1 cellular context compared by ENCODE assay signal in genomic region chr12:46268617-46269428, GRCh38.
A peak's percentile ranks its signal among the peaks of the same experiment; 100 is the strongest.
TF ChIP-seq lines count a peak whose summit lies in the region.

SLC38A1 (minus strand) TSS chr12:46269043; CDS start chr12:46239800, 29,243 bp downstream.

TF ChIP-seq in K562, 482 proteins besides CTCF, POLR2A, EP300 and RAD21 (continued from another document):
- TF ChIP-seq, protein P1, sequence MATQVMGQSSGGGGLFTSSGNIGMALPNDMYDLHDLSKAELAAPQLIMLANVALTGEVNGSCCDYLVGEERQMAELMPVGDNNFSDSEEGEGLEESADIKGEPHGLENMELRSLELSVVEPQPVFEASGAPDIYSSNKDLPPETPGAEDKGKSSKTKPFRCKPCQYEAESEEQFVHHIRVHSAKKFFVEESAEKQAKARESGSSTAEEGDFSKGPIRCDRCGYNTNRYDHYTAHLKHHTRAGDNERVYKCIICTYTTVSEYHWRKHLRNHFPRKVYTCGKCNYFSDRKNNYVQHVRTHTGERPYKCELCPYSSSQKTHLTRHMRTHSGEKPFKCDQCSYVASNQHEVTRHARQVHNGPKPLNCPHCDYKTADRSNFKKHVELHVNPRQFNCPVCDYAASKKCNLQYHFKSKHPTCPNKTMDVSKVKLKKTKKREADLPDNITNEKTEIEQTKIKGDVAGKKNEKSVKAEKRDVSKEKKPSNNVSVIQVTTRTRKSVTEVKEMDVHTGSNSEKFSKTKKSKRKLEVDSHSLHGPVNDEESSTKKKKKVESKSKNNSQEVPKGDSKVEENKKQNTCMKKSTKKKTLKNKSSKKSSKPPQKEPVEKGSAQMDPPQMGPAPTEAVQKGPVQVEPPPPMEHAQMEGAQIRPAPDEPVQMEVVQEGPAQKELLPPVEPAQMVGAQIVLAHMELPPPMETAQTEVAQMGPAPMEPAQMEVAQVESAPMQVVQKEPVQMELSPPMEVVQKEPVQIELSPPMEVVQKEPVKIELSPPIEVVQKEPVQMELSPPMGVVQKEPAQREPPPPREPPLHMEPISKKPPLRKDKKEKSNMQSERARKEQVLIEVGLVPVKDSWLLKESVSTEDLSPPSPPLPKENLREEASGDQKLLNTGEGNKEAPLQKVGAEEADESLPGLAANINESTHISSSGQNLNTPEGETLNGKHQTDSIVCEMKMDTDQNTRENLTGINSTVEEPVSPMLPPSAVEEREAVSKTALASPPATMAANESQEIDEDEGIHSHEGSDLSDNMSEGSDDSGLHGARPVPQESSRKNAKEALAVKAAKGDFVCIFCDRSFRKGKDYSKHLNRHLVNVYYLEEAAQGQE (CRISPR knock-in tag; IDR thresholded peaks at IDR 0.05; ENCODE audit: low read depth) = no peak
- peak; percentile 93 for TF ChIP-seq FOXP1 (CRISPR knock-in tag; IDR thresholded peaks at IDR 0.05)
- TF ChIP-seq POLR2G (IDR thresholded peaks at IDR 0.05; ENCODE audit: low read depth, low read length) = peak; percentile 97
- TF ChIP-seq ATF3 (IDR thresholded peaks at IDR 0.05) = peak; percentile 96
- no peak; the same call in 1 of the 2 replicates for TF ChIP-seq ATF3 (CRISPR knock-in tag; conservative IDR thresholded peaks at IDR 0.05)
- TF ChIP-seq, protein P2, sequence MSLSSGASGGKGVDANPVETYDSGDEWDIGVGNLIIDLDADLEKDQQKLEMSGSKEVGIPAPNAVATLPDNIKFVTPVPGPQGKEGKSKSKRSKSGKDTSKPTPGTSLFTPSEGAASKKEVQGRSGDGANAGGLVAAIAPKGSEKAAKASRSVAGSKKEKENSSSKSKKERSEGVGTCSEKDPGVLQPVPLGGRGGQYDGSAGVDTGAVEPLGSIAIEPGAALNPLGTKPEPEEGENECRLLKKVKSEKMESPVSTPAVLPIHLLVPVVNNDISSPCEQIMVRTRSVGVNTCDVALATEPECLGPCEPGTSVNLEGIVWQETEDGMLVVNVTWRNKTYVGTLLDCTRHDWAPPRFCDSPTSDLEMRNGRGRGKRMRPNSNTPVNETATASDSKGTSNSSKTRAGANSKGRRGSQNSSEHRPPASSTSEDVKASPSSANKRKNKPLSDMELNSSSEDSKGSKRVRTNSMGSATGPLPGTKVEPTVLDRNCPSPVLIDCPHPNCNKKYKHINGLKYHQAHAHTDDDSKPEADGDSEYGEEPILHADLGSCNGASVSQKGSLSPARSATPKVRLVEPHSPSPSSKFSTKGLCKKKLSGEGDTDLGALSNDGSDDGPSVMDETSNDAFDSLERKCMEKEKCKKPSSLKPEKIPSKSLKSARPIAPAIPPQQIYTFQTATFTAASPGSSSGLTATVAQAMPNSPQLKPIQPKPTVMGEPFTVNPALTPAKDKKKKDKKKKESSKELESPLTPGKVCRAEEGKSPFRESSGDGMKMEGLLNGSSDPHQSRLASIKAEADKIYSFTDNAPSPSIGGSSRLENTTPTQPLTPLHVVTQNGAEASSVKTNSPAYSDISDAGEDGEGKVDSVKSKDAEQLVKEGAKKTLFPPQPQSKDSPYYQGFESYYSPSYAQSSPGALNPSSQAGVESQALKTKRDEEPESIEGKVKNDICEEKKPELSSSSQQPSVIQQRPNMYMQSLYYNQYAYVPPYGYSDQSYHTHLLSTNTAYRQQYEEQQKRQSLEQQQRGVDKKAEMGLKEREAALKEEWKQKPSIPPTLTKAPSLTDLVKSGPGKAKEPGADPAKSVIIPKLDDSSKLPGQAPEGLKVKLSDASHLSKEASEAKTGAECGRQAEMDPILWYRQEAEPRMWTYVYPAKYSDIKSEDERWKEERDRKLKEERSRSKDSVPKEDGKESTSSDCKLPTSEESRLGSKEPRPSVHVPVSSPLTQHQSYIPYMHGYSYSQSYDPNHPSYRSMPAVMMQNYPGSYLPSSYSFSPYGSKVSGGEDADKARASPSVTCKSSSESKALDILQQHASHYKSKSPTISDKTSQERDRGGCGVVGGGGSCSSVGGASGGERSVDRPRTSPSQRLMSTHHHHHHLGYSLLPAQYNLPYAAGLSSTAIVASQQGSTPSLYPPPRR (CRISPR knock-in tag; IDR thresholded peaks at IDR 0.05; ENCODE audit: borderline replicate concordance) = 0 out of 2 replicates have a peak, but pooled peaks have one; percentile 19
- TF ChIP-seq ASH1L (IDR thresholded peaks at IDR 0.05; ENCODE audit: borderline replicate concordance, low read depth, partially characterized antibody) = peak; percentile 48
- TF ChIP-seq FOXO4 (CRISPR knock-in tag; IDR thresholded peaks at IDR 0.05) = no peak
- TF ChIP-seq ARNT (IDR thresholded peaks at IDR 0.05) = peak in 1 of 2 experiments; percentile 52; a peak in 1 of 4 replicates
- peak; percentile 54 for TF ChIP-seq PCBP1 (IDR thresholded peaks at IDR 0.05; ENCODE audit: low read depth, low read length, poor library complexity, severe bottlenecking)
- TF ChIP-seq ZNF311 (CRISPR knock-in tag; IDR thresholded peaks at IDR 0.05) = 0 out of 2 replicates have a peak, but pooled peaks have one; percentile 65
- peak; percentile 74; the same call in 1 of the 2 replicates for TF ChIP-seq TRIM28 (IDR thresholded peaks at IDR 0.05)
- no peak for TF ChIP-seq ZFP30 (CRISPR knock-in tag; IDR thresholded peaks at IDR 0.05; ENCODE audit: borderline replicate concordance)
- TF ChIP-seq, protein P3, sequence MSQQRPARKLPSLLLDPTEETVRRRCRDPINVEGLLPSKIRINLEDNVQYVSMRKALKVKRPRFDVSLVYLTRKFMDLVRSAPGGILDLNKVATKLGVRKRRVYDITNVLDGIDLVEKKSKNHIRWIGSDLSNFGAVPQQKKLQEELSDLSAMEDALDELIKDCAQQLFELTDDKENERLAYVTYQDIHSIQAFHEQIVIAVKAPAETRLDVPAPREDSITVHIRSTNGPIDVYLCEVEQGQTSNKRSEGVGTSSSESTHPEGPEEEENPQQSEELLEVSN (IDR thresholded peaks at IDR 0.05; ENCODE audit: borderline replicate concordance in 1 of 2, extremely low read depth in 1 of 2, insufficient read depth in 1 of 2, insufficient read length in 1 of 2, low read depth in 1 of 2, low read length in 1 of 2, poor library complexity in 1 of 2, severe bottlenecking in 1 of 2) = peak in 1 of 2 experiments; percentile 90
- TF ChIP-seq ARHGAP35 (IDR thresholded peaks at IDR 0.05; ENCODE audit: partially characterized antibody) = no peak
- no peak for TF ChIP-seq ZNF143 (CRISPR knock-in tag; IDR thresholded peaks at IDR 0.05)
